ENCODE assay signal across 31 cellular contexts in genomic region chr4:60195256-60195655, GRCh38.
"Had no signal": no experiment of that assay in that cellular context is flagged by ENCODE, and none has a peak within 500 bp of the region (broad histone marks: within the 10 kb centered on the region; RNA-seq: fewer than 3 reads in every experiment).

No MANE protein-coding gene starts in this region.

- H3K4me3 ChIP-seq: adrenal gland, ascending aorta, breast epithelium, cardiac muscle cell, colonic mucosa, esophagus muscularis mucosa, gastroesophageal sphincter had no signal

- H3K27ac Mint-ChIP-seq: activated CD4-positive, alpha-beta memory T cell treated with anti-CD3 and anti-CD28 coated beads for 36 hours; activated CD4-positive, alpha-beta T cell treated with anti-CD3 and anti-CD28 coated beads for 36 hours; activated CD4-positive, alpha-beta T cell treated with anti-CD3 and anti-CD28 coated beads, Interleukin-2, amount 10 ng/mL, durations not matched to agents 24 days and 14 days; activated CD8-positive, alpha-beta memory T cell treated with anti-CD3 and anti-CD28 coated beads, Interleukin-2, amount 10 ng/mL, durations not matched to agents 7 days and 5 days; activated CD8-positive, alpha-beta T cell treated with anti-CD3 and anti-CD28 coated beads, Interleukin-2, amount 10 ng/mL, durations not matched to agents 7 days and 5 days; activated naive CD4-positive, alpha-beta T cell treated with anti-CD3 and anti-CD28 coated beads for 36 hours; activated naive CD4-positive, alpha-beta T cell treated with anti-CD3 and anti-CD28 coated beads, Interleukin-2, amount 50 U/mL, for 24 hours; activated naive CD8-positive, alpha-beta T cell treated with anti-CD3 and anti-CD28 coated beads for 36 hours; activated naive CD8-positive, alpha-beta T cell treated with anti-CD3 and anti-CD28 coated beads, Interleukin-2, amount 50 U/mL, for 24 hours; activated T-helper 1 cell treated with anti-CD3 and anti-CD28 coated beads, Interleukin-12 subunit alpha, Interleukin-12 subunit beta, Interleukin-2, Interleukin-4 antibody, amounts not matched to agents 30 ng/mL and 10 ng/mL and 1 ng/mL, durations not matched to agents 14 hours and 24 hours and 36 hours; activated T-helper 2 cell treated with anti-CD3 and anti-CD28 coated beads, Interferon-gamma antibody, Interleukin-2, Interleukin-4, amounts not matched to agents 10 μg/mL and 5 μg/mL and 100 μg/mL, durations not matched to agents 14 hours and 24 hours and 36 hours; brain; effector memory CD8-positive, alpha-beta T cell had no signal

- H3K27ac ChIP-seq: adrenal gland, ascending aorta, breast epithelium, cardiac muscle cell, colonic mucosa, esophagus muscularis mucosa, foreskin keratinocyte, gastroesophageal sphincter had no signal

- H3K36me3 ChIP-seq: adrenal gland, ascending aorta, breast epithelium, cardiac muscle cell, colonic mucosa, esophagus muscularis mucosa, gastroesophageal sphincter had no signal

- H3K36me3 Mint-ChIP-seq: activated CD4-positive, alpha-beta memory T cell treated with anti-CD3 and anti-CD28 coated beads for 36 hours; activated CD8-positive, alpha-beta memory T cell treated with anti-CD3 and anti-CD28 coated beads, Interleukin-2, amount 10 ng/mL, durations not matched to agents 7 days and 5 days; activated naive CD4-positive, alpha-beta T cell treated with anti-CD3 and anti-CD28 coated beads, Interleukin-2, amount 50 U/mL, for 24 hours; activated naive CD8-positive, alpha-beta T cell treated with anti-CD3 and anti-CD28 coated beads for 36 hours; brain had no signal

- H3K9me3 Mint-ChIP-seq: activated naive CD4-positive, alpha-beta T cell treated with anti-CD3 and anti-CD28 coated beads, Interleukin-2, amount 50 U/mL, for 24 hours had no signal

- H3K4me3 Mint-ChIP-seq: activated CD4-positive, alpha-beta memory T cell treated with anti-CD3 and anti-CD28 coated beads for 36 hours; activated CD4-positive, alpha-beta T cell treated with anti-CD3 and anti-CD28 coated beads for 36 hours; activated CD4-positive, alpha-beta T cell treated with anti-CD3 and anti-CD28 coated beads, Interleukin-2, amount 10 ng/mL, durations not matched to agents 24 days and 14 days; activated CD8-positive, alpha-beta memory T cell treated with anti-CD3 and anti-CD28 coated beads, Interleukin-2, amount 10 ng/mL, durations not matched to agents 7 days and 5 days; activated CD8-positive, alpha-beta T cell treated with anti-CD3 and anti-CD28 coated beads, Interleukin-2, amount 10 ng/mL, durations not matched to agents 7 days and 5 days; activated naive CD4-positive, alpha-beta T cell treated with anti-CD3 and anti-CD28 coated beads for 36 hours; activated naive CD4-positive, alpha-beta T cell treated with anti-CD3 and anti-CD28 coated beads, Interleukin-2, amount 50 U/mL, for 24 hours; activated naive CD8-positive, alpha-beta T cell treated with anti-CD3 and anti-CD28 coated beads for 36 hours; activated naive CD8-positive, alpha-beta T cell treated with anti-CD3 and anti-CD28 coated beads, Interleukin-2, amount 50 U/mL, for 24 hours; activated T-helper 1 cell treated with anti-CD3 and anti-CD28 coated beads, Interleukin-12 subunit alpha, Interleukin-12 subunit beta, Interleukin-2, Interleukin-4 antibody, amounts not matched to agents 30 ng/mL and 10 ng/mL and 1 ng/mL, durations not matched to agents 14 hours and 24 hours and 36 hours; brain; effector memory CD8-positive, alpha-beta T cell had no signal

- H3K4me1 Mint-ChIP-seq: activated CD4-positive, alpha-beta T cell treated with anti-CD3 and anti-CD28 coated beads for 36 hours; activated CD4-positive, alpha-beta T cell treated with anti-CD3 and anti-CD28 coated beads, Interleukin-2, amount 10 ng/mL, durations not matched to agents 24 days and 14 days; activated CD8-positive, alpha-beta memory T cell treated with anti-CD3 and anti-CD28 coated beads, Interleukin-2, amount 10 ng/mL, durations not matched to agents 7 days and 5 days; activated naive CD4-positive, alpha-beta T cell treated with anti-CD3 and anti-CD28 coated beads, Interleukin-2, amount 50 U/mL, for 24 hours; activated naive CD8-positive, alpha-beta T cell treated with anti-CD3 and anti-CD28 coated beads for 36 hours; activated naive CD8-positive, alpha-beta T cell treated with anti-CD3 and anti-CD28 coated beads, Interleukin-2, amount 50 U/mL, for 24 hours; brain had no signal

- H3K27me3 Mint-ChIP-seq: activated CD4-positive, alpha-beta memory T cell treated with anti-CD3 and anti-CD28 coated beads for 36 hours; activated CD4-positive, alpha-beta T cell treated with anti-CD3 and anti-CD28 coated beads for 36 hours; activated CD4-positive, alpha-beta T cell treated with anti-CD3 and anti-CD28 coated beads, Interleukin-2, amount 10 ng/mL, durations not matched to agents 24 days and 14 days; activated CD8-positive, alpha-beta memory T cell treated with anti-CD3 and anti-CD28 coated beads, Interleukin-2, amount 10 ng/mL, durations not matched to agents 7 days and 5 days; activated naive CD4-positive, alpha-beta T cell treated with anti-CD3 and anti-CD28 coated beads, Interleukin-2, amount 50 U/mL, for 24 hours; activated naive CD8-positive, alpha-beta T cell treated with anti-CD3 and anti-CD28 coated beads for 36 hours; activated naive CD8-positive, alpha-beta T cell treated with anti-CD3 and anti-CD28 coated beads, Interleukin-2, amount 50 U/mL, for 24 hours; effector memory CD8-positive, alpha-beta T cell had no signal

- H3K4me1 ChIP-seq: adrenal gland, ascending aorta, breast epithelium, colonic mucosa, esophagus muscularis mucosa, foreskin keratinocyte, gastroesophageal sphincter had no signal

- H3K9me3 ChIP-seq: adrenal gland, ascending aorta, colonic mucosa, gastroesophageal sphincter had no signal

- ATAC-seq: activated CD4-positive, alpha-beta T cell treated with anti-CD3 and anti-CD28 coated beads for 36 hours; activated CD8-positive, alpha-beta memory T cell treated with anti-CD3 and anti-CD28 coated beads, Interleukin-2, amount 10 ng/mL, durations not matched to agents 7 days and 5 days; activated CD8-positive, alpha-beta T cell treated with anti-CD3 and anti-CD28 coated beads, Interleukin-2, amount 10 ng/mL, durations not matched to agents 7 days and 5 days; activated naive CD8-positive, alpha-beta T cell treated with anti-CD3 and anti-CD28 coated beads, Interleukin-2, amount 50 U/mL, for 24 hours; effector memory CD8-positive, alpha-beta T cell; foreskin keratinocyte; gastroesophageal sphincter had no signal

- DNase-seq: activated CD4-positive, alpha-beta memory T cell treated with anti-CD3 and anti-CD28 coated beads for 36 hours; activated CD4-positive, alpha-beta T cell treated with anti-CD3 and anti-CD28 coated beads for 36 hours; activated CD4-positive, alpha-beta T cell treated with anti-CD3 and anti-CD28 coated beads, Interleukin-2, amount 10 ng/mL, durations not matched to agents 24 days and 14 days; activated CD4-positive, CD25-positive, alpha-beta regulatory T cell; activated CD4-positive, CD25-positive, alpha-beta regulatory T cell treated with anti-CD3 and anti-CD28 coated beads, Interleukin-2, amount 50 U/mL, for 72 hours; activated CD8-positive, alpha-beta memory T cell treated with anti-CD3 and anti-CD28 coated beads, Interleukin-2, amount 10 ng/mL, durations not matched to agents 7 days and 5 days; activated CD8-positive, alpha-beta memory T cell treated with anti-CD3 and anti-CD28 coated beads, Interleukin-2, amount 50 U/mL, for 4 hours; activated CD8-positive, alpha-beta T cell treated with anti-CD3 and anti-CD28 coated beads, Interleukin-2, amount 10 ng/mL, durations not matched to agents 7 days and 5 days; activated effector memory CD4-positive, alpha-beta T cell treated with anti-CD3 and anti-CD28 coated beads, Interleukin-2, amount 50 U/mL, for 16 hours; activated naive CD4-positive, alpha-beta T cell treated with anti-CD3 and anti-CD28 coated beads for 36 hours; activated naive CD8-positive, alpha-beta T cell treated with anti-CD3 and anti-CD28 coated beads for 36 hours; activated naive CD8-positive, alpha-beta T cell treated with anti-CD3 and anti-CD28 coated beads, Interleukin-2, amount 50 U/mL, for 24 hours; activated T-cell treated with anti-CD3 and anti-CD28 coated beads, Interleukin-2, amount 50 U/mL, for 1 hour; activated T-cell treated with anti-CD3 and anti-CD28 coated beads, Interleukin-2, amount 50 U/mL, for 48 hours; adrenal gland; central memory CD4-positive, alpha-beta T cell; cerebellar nuclear complex; colonic mucosa; effector memory CD8-positive, alpha-beta T cell; erythroblast; foreskin keratinocyte; T-helper 2 cell had no signal

- H3K27me3 ChIP-seq: adrenal gland, ascending aorta, breast epithelium, cardiac muscle cell, colonic mucosa, esophagus muscularis mucosa, foreskin keratinocyte, gastroesophageal sphincter had no signal
